20 cellular contexts compared by ENCODE assay signal in the genomic region with DNA sequence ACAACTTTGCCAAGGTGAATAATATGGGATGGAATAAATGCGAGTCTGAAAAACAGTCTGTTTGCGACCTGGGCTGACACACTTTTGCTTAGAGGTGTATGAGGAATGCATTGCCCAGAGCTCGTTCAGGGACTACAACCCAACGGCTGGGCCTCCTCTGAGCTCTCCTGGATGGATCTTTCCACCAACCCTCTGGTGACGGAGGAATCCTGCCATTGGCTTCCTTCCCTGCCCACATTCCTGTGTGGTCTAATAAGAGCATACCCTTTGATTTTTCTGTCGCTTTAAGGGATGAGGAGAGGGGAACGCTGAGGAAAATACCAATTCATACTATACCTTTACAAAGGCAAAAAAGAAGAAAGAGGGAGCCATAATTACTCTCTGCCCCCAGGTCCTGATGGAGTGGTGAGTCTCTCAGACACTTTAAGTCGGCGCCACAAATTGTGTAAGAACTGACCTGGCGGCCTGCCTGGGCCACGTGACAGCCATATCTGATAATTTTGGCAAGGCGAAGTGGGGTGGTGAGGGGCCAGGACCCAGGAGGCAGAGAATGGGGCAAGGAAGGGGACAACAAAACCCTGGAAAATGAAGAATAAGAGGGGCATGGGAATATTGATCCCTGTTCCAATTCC.
DNase-seq lines count a peak whose midpoint lies in the region; ATAC-seq and TF ChIP-seq lines count a peak whose summit lies in the region.
"Had no signal": no experiment of that assay in that cellular context is flagged by ENCODE, and none has a peak within 500 bp of the region (broad histone marks: within the 10 kb centered on the region; RNA-seq: fewer than 3 reads in every experiment).

No MANE protein-coding gene starts in this region.

- peak overlapping the region; percentile 5 for H3K56ac ChIP-seq in mesendoderm (ENCODE audit: low read length)

- H3K18ac ChIP-seq in mesendoderm (ENCODE audit: low read length): no peak overlapping the region

- no peaks in the 10 kb centered on the region for H3K27me3 ChIP-seq in mesendoderm (ENCODE audit: insufficient read depth, low read length, poor library complexity)
- H3K27me3 ChIP-seq in ovary: no peaks in the 10 kb centered on the region
- H3K27me3 ChIP-seq: BLaER1 treated with 17β-estradiol and CSF1 and Interleukin-3, amounts not matched to agents 10 nM and 100 nM; Peyer's patch had no signal

- H3K36me3 ChIP-seq in mesendoderm (ENCODE audit: control insufficient read depth, insufficient read depth, low read length) (no peaks in the 10 kb centered on the region), urinary bladder (ENCODE audit: insufficient read depth) (no peaks in the 10 kb centered on the region), ovary (no peaks in the 10 kb centered on the region)
- H3K36me3 ChIP-seq: BLaER1 treated with 17β-estradiol and CSF1 and Interleukin-3, amounts not matched to agents 10 nM and 100 nM; Peyer's patch had no signal

- peak overlapping the region; percentile 44 for H3K4me3 Mint-ChIP-seq in activated T-helper 17 cell treated with anti-CD3 and anti-CD28 coated beads, Interleukin-2, amount 50 U/mL, for 72 hours

- no peaks in the 10 kb centered on the region for H3K27me3 Mint-ChIP-seq in activated T-helper 17 cell treated with anti-CD3 and anti-CD28 coated beads, Interleukin-2, amount 50 U/mL, for 72 hours

- peaks cover under 1% of the 10 kb centered on the region for H3K4me1 Mint-ChIP-seq in activated T-helper 17 cell treated with anti-CD3 and anti-CD28 coated beads, Interleukin-2, amount 50 U/mL, for 72 hours

- H3K27ac Mint-ChIP-seq in activated T-helper 17 cell treated with anti-CD3 and anti-CD28 coated beads, Interleukin-2, amount 50 U/mL, for 72 hours: no peak overlapping the region

- 100% methylated on average over 1 of the region's 12 CpGs for whole genome bisulfite sequencing in mesendoderm (ENCODE audit: extremely low coverage, insufficient coverage, low lambda C conversion rate)
- 57% methylated on average over 12 of the region's 12 CpGs for WGBS in urinary bladder
- 62 to 72% (median 65%) methylated on average over 12 of the region's 12 CpGs for WGBS in ovary, 3 donors

- no peaks in the 10 kb centered on the region for H3K79me1 ChIP-seq in mesendoderm (ENCODE audit: low read length)

- TF ChIP-seq POLR2A in ovary (IDR thresholded peaks at IDR 0.05): no peak

- no peak overlapping the region for H2BK5ac ChIP-seq in mesendoderm (ENCODE audit: low read length)

- no peak overlapping the region for H3K4me2 ChIP-seq in mesendoderm (ENCODE audit: low read length)
- H3K4me2 ChIP-seq: A549; BLaER1 treated with 17β-estradiol and CSF1 and Interleukin-3, amounts not matched to agents 10 nM and 100 nM had no signal

- H3K4me1 ChIP-seq in mesendoderm (ENCODE audit: control insufficient read depth, low read depth, low read length) (peaks cover 1% of the 10 kb centered on the region), urinary bladder (ENCODE audit: insufficient read depth) (no peaks in the 10 kb centered on the region), ovary (ENCODE audit: insufficient read depth) (no peaks in the 10 kb centered on the region)
- H3K4me1 ChIP-seq: A549, Peyer's patch had no signal

- H3K23ac ChIP-seq in mesendoderm (ENCODE audit: low read length): no peak overlapping the region

- H2BK15ac ChIP-seq in mesendoderm (replicated peaks; ENCODE audit: low read depth): no peak overlapping the region

- no peak for TF ChIP-seq CTCF in ovary (IDR thresholded peaks at IDR 0.05)

- H4K5ac ChIP-seq in mesendoderm (ENCODE audit: low read length): no peak overlapping the region

- TF ChIP-seq EP300 in ovary (IDR thresholded peaks at IDR 0.05): no peak

- H3K9ac ChIP-seq in mesendoderm (ENCODE audit: low read length): no peak overlapping the region
- H3K9ac ChIP-seq: BLaER1 treated with 17β-estradiol and CSF1 and Interleukin-3, amounts not matched to agents 10 nM and 100 nM had no signal

- no peaks in the 10 kb centered on the region for H3K9me3 Mint-ChIP-seq in activated T-helper 17 cell treated with anti-CD3 and anti-CD28 coated beads, Interleukin-2, amount 50 U/mL, for 72 hours

- no peak overlapping the region for H2BK120ac ChIP-seq in mesendoderm (ENCODE audit: low read depth, low read length)

- DNase-seq in H4 (ENCODE audit: low spot score) (peak; percentile 81), mesendoderm (no peak), ovary (no peak), anterior cingulate cortex (lab: John Stamatoyannopoulos, UW) (no peak)
- DNase-seq: DMS 273 treated with DMSO at 0.1 percent for 48 hours, H7, IMR-90, Kasumi-1, NCI-H1105 treated with DMSO at 0.1 percent for 48 hours, NCI-H1694 treated with DMSO at 0.1 percent for 48 hours, NCI-H2107, NCI-H2227 treated with DMSO at 0.1 percent for 48 hours, NCI-H524 treated with DMSO at 0.1 percent for 48 hours, SHP77 had no signal

- H3K4me3 ChIP-seq in mesendoderm (ENCODE audit: low read length) (no peak overlapping the region), urinary bladder (ENCODE audit: low read depth, low read length) (no peak overlapping the region), ovary (no peak overlapping the region)
- H3K4me3 ChIP-seq: A549; BLaER1 treated with 17β-estradiol and CSF1 and Interleukin-3, amounts not matched to agents 10 nM and 100 nM; Peyer's patch had no signal

- no peak overlapping the region for H2AK5ac ChIP-seq in mesendoderm (ENCODE audit: low read length)

- no peaks in the 10 kb centered on the region for H3K36me3 Mint-ChIP-seq in activated T-helper 17 cell treated with anti-CD3 and anti-CD28 coated beads, Interleukin-2, amount 50 U/mL, for 72 hours (ENCODE audit: low read depth)

- intact Hi-C loops in ovary (cut with DNase I): no loop called here

- no peak for ATAC-seq in activated T-helper 17 cell treated with anti-CD3 and anti-CD28 coated beads, Interleukin-2, amount 50 U/mL, for 72 hours (replicated peaks)
- ATAC-seq in HG03039 (IDR thresholded peaks at IDR 0.05; ENCODE audit: unreplicated experiment): no peak
- ATAC-seq: A549 had no signal

- no peaks in the 10 kb centered on the region for H3K9me3 ChIP-seq in ovary
- H3K9me3 ChIP-seq: A549; BLaER1 treated with 17β-estradiol and CSF1 and Interleukin-3, amounts not matched to agents 10 nM and 100 nM; Peyer's patch had no signal

- H3K27ac ChIP-seq in mesendoderm (ENCODE audit: low read depth, low read length) (no peak overlapping the region), urinary bladder (ENCODE audit: low read depth) (peak overlapping the region; percentile 76), ovary (no peak overlapping the region)
- H3K27ac ChIP-seq: A549; BLaER1 treated with 17β-estradiol and CSF1 and Interleukin-3, amounts not matched to agents 10 nM and 100 nM; Peyer's patch had no signal

- no peak overlapping the region for H4K8ac ChIP-seq in mesendoderm (ENCODE audit: low read depth, low read length)

- no peak overlapping the region for H3K4ac ChIP-seq in mesendoderm (ENCODE audit: low read depth, low read length)

- no peaks in the 10 kb centered on the region for H3K79me2 ChIP-seq in mesendoderm (ENCODE audit: control insufficient read depth, insufficient read depth, low read length)
